Comparison of ENCODE assay signal across 9 cellular contexts in genomic region chr14:74401504-74402241, GRCh38. TPM values are rescaled to one million over a fixed set of nuclear protein-coding genes. Genes with fewer than 3 reads are reported as not detected.
DNase-seq lines count a peak whose midpoint lies in the region; ATAC-seq, FAIRE-seq and TF ChIP-seq lines count a peak whose summit lies in the region.
"Had no signal": no experiment of that assay in that cellular context is flagged by ENCODE, and none has a peak within 500 bp of the region (broad histone marks: within the 10 kb centered on the region; RNA-seq: fewer than 3 reads in every experiment).

No MANE protein-coding gene starts in this region.

- no peak for TF ChIP-seq RAD21 in H1 (IDR thresholded peaks at IDR 0.05 in 1 of 2, conservative IDR thresholded peaks at IDR 0.05 in 1 of 2; ENCODE audit: low read depth in 2 of 2, low read length in 2 of 2)

- H3K23ac ChIP-seq in H1 (ENCODE audit: insufficient read length) = no peak overlapping the region

- H4K20me1 ChIP-seq in H1 (replicated peaks in 1 of 2; ENCODE audit: control insufficient read depth in 1 of 2, insufficient read depth in 2 of 2, low read length in 2 of 2) = no peaks in the 10 kb centered on the region

- peak overlapping the region; percentile 94; the same call in 1 of the 2 replicates for H2BK15ac ChIP-seq in H1 (ENCODE audit: low read length)

- peak overlapping the region; percentile 88 for H3K18ac ChIP-seq in H1 (ENCODE audit: extremely low read depth, low read length)

- intact Hi-C loops in CD8-positive, alpha-beta T cell (cut with DNase I, micrococcal nuclease) = no loop called here
- intact Hi-C loops in testis (cut with DNase I; ENCODE audit: low total_unique reads) = no loop called here

- no peak overlapping the region for H2BK20ac ChIP-seq in H1 (ENCODE audit: low read length)

- peak overlapping the region; percentile 17 for H2BK120ac ChIP-seq in H1 (replicated peaks; ENCODE audit: low read depth, low read length)

- no peaks in the 10 kb centered on the region for H3K9me3 Mint-ChIP-seq in CD8-positive, alpha-beta T cell
- no peaks in the 10 kb centered on the region for H3K9me3 Mint-ChIP-seq in nephron progenitor cell

- peak overlapping the region; percentile 70 for H3K27ac Mint-ChIP-seq in CD8-positive, alpha-beta T cell
- H3K27ac Mint-ChIP-seq in nephron progenitor cell = no peak overlapping the region

- 46% methylated on average over 12 of the region's 12 CpGs; no CpG with 5 or more reads in 1 of the 2 experiments for WGBS in H1 (ENCODE audit: extremely low coverage in 1 of 2, insufficient coverage in 1 of 2, insufficient read length in 1 of 2, insufficient replicate concordance in 2 of 2, low coverage in 1 of 2, low lambda C conversion rate in 2 of 2, missing lambda C conversion rate in 1 of 2), 2 experiments
- WGBS in testis, 2 donors = 15 to 32% methylated on average over 8 to 12 of the region's 12 CpGs

- peaks cover 5% of the 10 kb centered on the region for H3K27me3 Mint-ChIP-seq in CD8-positive, alpha-beta T cell (ENCODE audit: low read depth)
- H3K27me3 Mint-ChIP-seq in nephron progenitor cell (ENCODE audit: low read depth, poor library complexity) = peaks cover 7% of the 10 kb centered on the region

- 0 out of 2 replicates have a peak overlapping the region, but pooled peaks have one; percentile 19 for H4K8ac ChIP-seq in H1 (ENCODE audit: extremely low read depth, insufficient read depth, low read length)

- H3K4me3 Mint-ChIP-seq in CD8-positive, alpha-beta T cell = peak overlapping the region; percentile 76
- peak overlapping the region; percentile 67 for H3K4me3 Mint-ChIP-seq in nephron progenitor cell

- H2BK12ac ChIP-seq in H1 (ENCODE audit: low read depth, low read length) = peak overlapping the region; percentile 56; the same call in 1 of the 2 replicates

- H3K4me3 ChIP-seq in CD8-positive, alpha-beta T cell (ENCODE audit: low read depth, low read length) = peak overlapping the region; percentile 17
- H3K4me3 ChIP-seq in H1 (ENCODE audit: extremely low read depth in 1 of 4, insufficient read depth in 2 of 4, low read depth in 3 of 4, low read length in 4 of 4) = no peak overlapping the region
- no peak overlapping the region for H3K4me3 ChIP-seq in testis

- H3K36me3 Mint-ChIP-seq in CD8-positive, alpha-beta T cell = no peaks in the 10 kb centered on the region
- H3K36me3 Mint-ChIP-seq in nephron progenitor cell (ENCODE audit: low read depth) = no peaks in the 10 kb centered on the region

- H3K36me3 ChIP-seq in CD8-positive, alpha-beta T cell (ENCODE audit: insufficient read depth, low read length) = no peaks in the 10 kb centered on the region
- no peaks in the 10 kb centered on the region for H3K36me3 ChIP-seq in H1 (ENCODE audit: control insufficient read depth in 2 of 4, insufficient read depth in 4 of 4, low read length in 3 of 4)
- H3K36me3 ChIP-seq in testis (ENCODE audit: low read depth, missing control alignments) = no peaks in the 10 kb centered on the region

- no peak for TF ChIP-seq POLR2A in H1 (IDR thresholded peaks at IDR 0.05; ENCODE audit: control extremely low read depth in 1 of 2, low read depth in 2 of 2, low read length in 2 of 2)
- no peak for TF ChIP-seq POLR2A in testis (IDR thresholded peaks at IDR 0.05)

- no peak for TF ChIP-seq EP300 in H1 (IDR thresholded peaks at IDR 0.05; ENCODE audit: borderline replicate concordance in 1 of 2, low read depth in 2 of 2, low read length in 2 of 2)

- H3K27ac ChIP-seq in CD8-positive, alpha-beta T cell (ENCODE audit: low read depth, low read length) = peak overlapping the region; percentile 17
- H3K27ac ChIP-seq in H1 (ENCODE audit: low read depth, low read length) (no peak overlapping the region), testis (no peak overlapping the region)

- H2BK5ac ChIP-seq in H1 (ENCODE audit: low read depth, low read length) = peak overlapping the region; percentile 86; the same call in 1 of the 2 replicates

- H3K23me2 ChIP-seq in H1 (ENCODE audit: low read depth, low read length) = peaks cover 2% of the 10 kb centered on the region; the same call in 1 of the 2 replicates

- no peaks in the 10 kb centered on the region for H3K79me2 ChIP-seq in H1 (ENCODE audit: control insufficient read depth in 1 of 2, insufficient read depth in 2 of 2, low read length in 2 of 2)

- H3K4me1 Mint-ChIP-seq in CD8-positive, alpha-beta T cell (ENCODE audit: low read depth) = peaks cover 22% of the 10 kb centered on the region
- H3K4me1 Mint-ChIP-seq in nephron progenitor cell = peaks cover 54% of the 10 kb centered on the region

- TF ChIP-seq CTCF in CD8-positive, alpha-beta T cell (IDR thresholded peaks at IDR 0.05) = no peak
- TF ChIP-seq CTCF in H1 (IDR thresholded peaks at IDR 0.05; ENCODE audit: control extremely low read depth in 1 of 3, insufficient read depth in 1 of 3, low read depth in 1 of 3, low read length in 3 of 3) = no peak
- no peak for TF ChIP-seq CTCF in nephron progenitor cell (IDR thresholded peaks at IDR 0.05)
- TF ChIP-seq CTCF in testis (IDR thresholded peaks at IDR 0.05) = no peak

- H3K9me3 ChIP-seq in CD8-positive, alpha-beta T cell (ENCODE audit: low read length) = no peaks in the 10 kb centered on the region
- no peaks in the 10 kb centered on the region for H3K9me3 ChIP-seq in H1 (ENCODE audit: insufficient read depth in 2 of 2, low read depth in 1 of 2, low read length in 1 of 2)
- H3K9me3 ChIP-seq in testis = no peaks in the 10 kb centered on the region

- H3K4me1 ChIP-seq in CD8-positive, alpha-beta T cell (ENCODE audit: insufficient read depth, low read length) = peaks cover 25% of the 10 kb centered on the region
- H3K4me1 ChIP-seq in H1 (replicated peaks in 1 of 4; ENCODE audit: control insufficient read depth in 3 of 4, insufficient read depth in 4 of 4, low read length in 3 of 4) (peaks cover 3 to 34% (median 25%) of the 10 kb centered on the region in 4 experiments), testis (peaks cover 11% of the 10 kb centered on the region)

- ATAC-seq in CD8-positive, alpha-beta T cell = peak; percentile 99
- ATAC-seq in GM19372 (IDR thresholded peaks at IDR 0.05; ENCODE audit: low read depth, unreplicated experiment) = peak; percentile 73
- peak; percentile 70 for ATAC-seq in HG03521 (IDR thresholded peaks at IDR 0.05; ENCODE audit: unreplicated experiment)

- no peak overlapping the region for H3K56ac ChIP-seq in H1 (replicated peaks; ENCODE audit: insufficient read length, low read depth, low read length)

- peak overlapping the region; percentile 27 for H3K4ac ChIP-seq in H1 (replicated peaks; ENCODE audit: insufficient read length, low read depth, low read length)

- CTCF ChIA-PET in CD8-positive, alpha-beta T cell (lab: Charles Lee) = no interaction called here
- CTCF ChIA-PET in H1 (lab: Charles Lee; ENCODE audit: partially characterized antibody) = interaction anchor here (0.8 to 3.8 kb wide), 9 partner anchors 8 to 120 kb away, joined by 3 to 29 read pairs (median 14); partner anchors contain the start of gene SYNDIG1L

- peak overlapping the region; percentile 19 to 50; a peak in 3 of 4 replicates for H3K4me2 ChIP-seq in H1 (ENCODE audit: insufficient read depth in 1 of 2, low read depth in 2 of 2, low read length in 2 of 2)

- peak overlapping the region; percentile 70; the same call in 1 of the 2 replicates for H2AFZ ChIP-seq in H1 (ENCODE audit: low read length)

- no peak for FAIRE-seq in H1 (lab: Jason Lieb, UNC)

- no peaks in the 10 kb centered on the region for H3K79me1 ChIP-seq in H1 (ENCODE audit: low read depth, low read length)

- H4K91ac ChIP-seq in H1 (replicated peaks; ENCODE audit: insufficient read length, low read length) = peak overlapping the region; percentile 94

- H3K14ac ChIP-seq in H1 (ENCODE audit: insufficient read length) = no peak overlapping the region

- no peak overlapping the region for H4K5ac ChIP-seq in H1 (ENCODE audit: insufficient read length, low read depth, low read length)

- H3K27me3 ChIP-seq in CD8-positive, alpha-beta T cell (ENCODE audit: insufficient read depth, low read length) = no peaks in the 10 kb centered on the region
- H3K27me3 ChIP-seq in H1 (replicated peaks in 1 of 4; ENCODE audit: control insufficient read depth in 3 of 4, extremely low read depth in 1 of 4, insufficient read depth in 3 of 4, low read length in 3 of 4) = no peaks in the 10 kb centered on the region
- no peaks in the 10 kb centered on the region for H3K27me3 ChIP-seq in testis

- DNase-seq in CD8-positive, alpha-beta T cell = peak; percentile 41 to 83 (median 61)
- peak; percentile 8 to 29 for DNase-seq in activated CD4-positive, alpha-beta T cell treated with anti-CD3 and anti-CD28 coated beads for 24 hours (ENCODE audit: low read depth in 2 of 2)
- peak in 1 of 2 experiments; percentile 76 for DNase-seq in H1 (ENCODE audit: low read depth in 1 of 2, low spot score in 2 of 2)
- DNase-seq in nephron progenitor cell = peak; percentile 70
- DNase-seq in testis = peak; percentile 26
- DNase-seq in NCI-H1930 (lab: John Stamatoyannopoulos, UW) = no peak

- POLR2A ChIA-PET in CD8-positive, alpha-beta T cell (lab: Charles Lee) = interaction anchor here (1.3 kb wide), 1 partner anchor 24 kb away, joined by 3 read pairs; the partner anchor contains the start of gene SYNDIG1L
- POLR2A ChIA-PET in H1 (lab: Charles Lee; ENCODE audit: partially characterized antibody) = interaction anchor here (0.8 to 1.4 kb wide), 4 partner anchors 10 to 53 kb away, joined by 3 read pairs; partner anchors contain the start of gene VRTN

- H2AK5ac ChIP-seq in H1 (ENCODE audit: low read depth, low read length) = no peak overlapping the region

- H3K9ac ChIP-seq in H1 (replicated peaks in 1 of 4; ENCODE audit: extremely low read depth in 1 of 4, low read depth in 3 of 4, low read length in 3 of 4) = no peak overlapping the region; a peak in 1 of 7 replicates

RNA-seq across cellular contexts. Expression of gene SYNDIG1L, which starts 24.3 kb away (rescaled TPM):
- not detected for total RNA-seq in CD8-positive, alpha-beta T cell
- 3.0 and 3.5 TPM in 2 replicates for total RNA-seq in H1 (2021; fragmentation: NEBNext Ultra II Directional; extraction: Animal tissue kit (Norgen Biotek cat#: 25700))
- polyA plus RNA-seq in H1 (2011; rRNA removed) (2.5 and 3.2 TPM in 2 replicates), testis (ENCODE audit: insufficient read depth, low read depth, low replicate concordance) (0.21 TPM)
- polyA plus RNA-seq in H1 (2011; cell fraction: cytosol; rRNA removed) = 2.4 TPM
- polyA plus RNA-seq in H1 (2011; cell fraction: nucleus; rRNA removed) = 2.9 TPM
- polyA plus RNA-seq in H1 (2012, experiment 1 of 2) = 1.7 to 3.5 TPM (median 2.9 TPM) in 4 replicates
- 2.8 TPM for polyA plus RNA-seq in H1 (2012, experiment 2 of 2)
- polyA plus RNA-seq in H1 (2013, experiment 1 of 2) = 3.0 TPM
- 2.5 TPM for polyA plus RNA-seq in H1 (2013, experiment 2 of 2)
- polyA minus RNA-seq in H1 (2011; rRNA and poly(A)+ RNA removed) = 1.5 and 2.5 TPM in 2 replicates
- polyA minus RNA-seq in H1 (2011; cell fraction: cytosol; rRNA and poly(A)+ RNA removed) = 1.8 TPM
- 0.90 TPM for polyA minus RNA-seq in H1 (2011; cell fraction: nucleus; rRNA and poly(A)+ RNA removed)
- under 1 TPM; 0.16 to 0.25 TPM for total RNA-seq in testis
- total RNA-seq: lung microvascular endothelial cell had no signal

RNA-seq across cellular contexts. Expression of gene VRTN, which starts 53.4 kb away (rescaled TPM):
- not detected for total RNA-seq in CD8-positive, alpha-beta T cell
- total RNA-seq in H1 (2021; fragmentation: NEBNext Ultra II Directional; extraction: Animal tissue kit (Norgen Biotek cat#: 25700)) = 148 and 154 TPM in 2 replicates
- polyA plus RNA-seq in H1 (2011; rRNA removed) (133 and 189 TPM in 2 replicates), testis (ENCODE audit: insufficient read depth, low read depth, low replicate concordance) (3.5 TPM)
- polyA plus RNA-seq in H1 (2011; cell fraction: cytosol; rRNA removed) = 182 TPM
- polyA plus RNA-seq in H1 (2011; cell fraction: nucleus; rRNA removed) = 122 TPM
- polyA plus RNA-seq in H1 (2012, experiment 1 of 2) = 124 to 162 TPM (median 153 TPM) in 4 replicates
- 151 TPM for polyA plus RNA-seq in H1 (2012, experiment 2 of 2)
- polyA plus RNA-seq in H1 (2013, experiment 1 of 2) = 89.5 TPM
- polyA plus RNA-seq in H1 (2013, experiment 2 of 2) = 85.7 TPM
- 110 and 121 TPM in 2 replicates for polyA minus RNA-seq in H1 (2011; rRNA and poly(A)+ RNA removed)
- 106 TPM for polyA minus RNA-seq in H1 (2011; cell fraction: cytosol; rRNA and poly(A)+ RNA removed)
- polyA minus RNA-seq in H1 (2011; cell fraction: nucleus; rRNA and poly(A)+ RNA removed) = 60.1 TPM
- 1 to 10 TPM in 1 of 2 donors, under 1 TPM in 1; 0.47 to 1.6 TPM for total RNA-seq in testis
- total RNA-seq: lung microvascular endothelial cell had no signal

Comparison
In these comparisons a context has a peak if more than half of its experiments do, and no peak if none do; other contexts are left out.
1. DNase-seq: peak in CD8-positive, alpha-beta T cell (7 of 7), activated CD4-positive, alpha-beta T cell treated with anti-CD3 and anti-CD28 coated beads for 24 hours (2 of 2), nephron progenitor cell (single experiment) and testis (single experiment); none in NCI-H1930 (0 of 2).
2. RNA of gene VRTN, which starts 53.4 kb away (total RNA-seq): 148 to 154 TPM in H1; 0.47 to 1.6 TPM in testis and not detected in CD8-positive, alpha-beta T cell; every median in the first group is over 10 times any median in the second.
3. Peak in every context shown above with its lines, with median percentiles within 50 percentile points of each other: ATAC-seq.